In genomic region chr4:2794707-2795557, GRCh38 we compare ENCODE assay signal across 9 cellular contexts. TPM values are rescaled to one million over a fixed set of nuclear protein-coding genes. Genes with fewer than 3 reads are reported as not detected.
DNase-seq lines count a peak whose midpoint lies in the region; ATAC-seq lines count a peak whose summit lies in the region.
"Had no signal": no experiment of that assay in that cellular context is flagged by ENCODE, and none has a peak within 500 bp of the region (broad histone marks: within the 10 kb centered on the region; RNA-seq: fewer than 3 reads in every experiment).

No MANE protein-coding gene starts in this region.

- H3K4me3 ChIP-seq in right cardiac atrium (ENCODE audit: low read length): no peak overlapping the region

- 52% methylated on average over 12 of the region's 12 CpGs for WGBS in right cardiac atrium

- ATAC-seq in right cardiac atrium: peak; percentile 5 to 33
- ATAC-seq in stimulated activated memory B cell treated with anti-CD40 and anti-IgM and Interleukin-4, amounts not matched to agents 10 μg/mL and 1 μg/mL and 100 μg/mL, for 72 hours: no peak
- no peak for ATAC-seq in GM21737 (IDR thresholded peaks at IDR 0.05; ENCODE audit: unreplicated experiment)
- no peak for ATAC-seq in GM18519 (IDR thresholded peaks at IDR 0.05; ENCODE audit: low FRiP score, unreplicated experiment)

- no peaks in the 10 kb centered on the region for H3K9me3 ChIP-seq in right cardiac atrium (ENCODE audit: control insufficient read depth, low read length)

- DNase-seq in DMS 273 (lab: John Stamatoyannopoulos, UW; ENCODE audit: unreplicated experiment): peak; percentile 61
- DNase-seq in DMS 273 treated with DMSO at 0.1 percent for 48 hours (lab: John Stamatoyannopoulos, UW): no peak
- DNase-seq in activated T-helper 1 cell treated with anti-CD3 and anti-CD28 coated beads, Interleukin-12 subunit alpha, Interleukin-12 subunit beta, Interleukin-2, Interleukin-4 antibody, amounts not matched to agents 30 ng/mL and 10 ng/mL and 1 ng/mL, durations not matched to agents 14 hours and 24 hours and 36 hours (ENCODE audit: low spot score): no peak
- DNase-seq in right cardiac atrium: peak; percentile 75 to 90 (median 88)
- DNase-seq in iPS-NIHi11 (ENCODE audit: low spot score): no peak

- peak overlapping the region; percentile 88 for H3K4me3 Mint-ChIP-seq in activated T-helper 1 cell treated with anti-CD3 and anti-CD28 coated beads, Interleukin-12 subunit alpha, Interleukin-12 subunit beta, Interleukin-2, Interleukin-4 antibody, amounts not matched to agents 30 ng/mL and 10 ng/mL and 1 ng/mL, durations not matched to agents 14 hours and 24 hours and 36 hours
- H3K4me3 Mint-ChIP-seq in stimulated activated memory B cell treated with anti-CD40 and anti-IgM and Interleukin-4, amounts not matched to agents 10 μg/mL and 1 μg/mL and 100 μg/mL, for 72 hours: peak overlapping the region; percentile 81

- H3K27ac ChIP-seq in right cardiac atrium (ENCODE audit: low read length): peak overlapping the region; percentile 61
- H3K27ac ChIP-seq: 22Rv1 had no signal

- peaks cover 56% of the 10 kb centered on the region for H3K4me1 Mint-ChIP-seq in activated T-helper 1 cell treated with anti-CD3 and anti-CD28 coated beads, Interleukin-12 subunit alpha, Interleukin-12 subunit beta, Interleukin-2, Interleukin-4 antibody, amounts not matched to agents 30 ng/mL and 10 ng/mL and 1 ng/mL, durations not matched to agents 14 hours and 24 hours and 36 hours (ENCODE audit: low read depth)
- H3K4me1 Mint-ChIP-seq in stimulated activated memory B cell treated with anti-CD40 and anti-IgM and Interleukin-4, amounts not matched to agents 10 μg/mL and 1 μg/mL and 100 μg/mL, for 72 hours: peaks cover 81% of the 10 kb centered on the region

- peak overlapping the region; percentile 52 for H3K27ac Mint-ChIP-seq in activated T-helper 1 cell treated with anti-CD3 and anti-CD28 coated beads, Interleukin-12 subunit alpha, Interleukin-12 subunit beta, Interleukin-2, Interleukin-4 antibody, amounts not matched to agents 30 ng/mL and 10 ng/mL and 1 ng/mL, durations not matched to agents 14 hours and 24 hours and 36 hours
- H3K27ac Mint-ChIP-seq in stimulated activated memory B cell treated with anti-CD40 and anti-IgM and Interleukin-4, amounts not matched to agents 10 μg/mL and 1 μg/mL and 100 μg/mL, for 72 hours: peak overlapping the region; percentile 46

- peaks cover 38% of the 10 kb centered on the region for H3K4me1 ChIP-seq in right cardiac atrium (ENCODE audit: control insufficient read depth, insufficient read depth, low read length)

- H3K27me3 ChIP-seq in right cardiac atrium (ENCODE audit: control insufficient read depth, insufficient read depth): no peaks in the 10 kb centered on the region

- no peaks in the 10 kb centered on the region for H3K9me3 Mint-ChIP-seq in activated T-helper 1 cell treated with anti-CD3 and anti-CD28 coated beads, Interleukin-12 subunit alpha, Interleukin-12 subunit beta, Interleukin-2, Interleukin-4 antibody, amounts not matched to agents 30 ng/mL and 10 ng/mL and 1 ng/mL, durations not matched to agents 14 hours and 24 hours and 36 hours
- H3K9me3 Mint-ChIP-seq in stimulated activated memory B cell treated with anti-CD40 and anti-IgM and Interleukin-4, amounts not matched to agents 10 μg/mL and 1 μg/mL and 100 μg/mL, for 72 hours: no peaks in the 10 kb centered on the region

- H3K36me3 Mint-ChIP-seq in activated T-helper 1 cell treated with anti-CD3 and anti-CD28 coated beads, Interleukin-12 subunit alpha, Interleukin-12 subunit beta, Interleukin-2, Interleukin-4 antibody, amounts not matched to agents 30 ng/mL and 10 ng/mL and 1 ng/mL, durations not matched to agents 14 hours and 24 hours and 36 hours (ENCODE audit: low read depth): peaks cover 13% of the 10 kb centered on the region
- no peaks in the 10 kb centered on the region for H3K36me3 Mint-ChIP-seq in stimulated activated memory B cell treated with anti-CD40 and anti-IgM and Interleukin-4, amounts not matched to agents 10 μg/mL and 1 μg/mL and 100 μg/mL, for 72 hours

- no peaks in the 10 kb centered on the region for H3K27me3 Mint-ChIP-seq in activated T-helper 1 cell treated with anti-CD3 and anti-CD28 coated beads, Interleukin-12 subunit alpha, Interleukin-12 subunit beta, Interleukin-2, Interleukin-4 antibody, amounts not matched to agents 30 ng/mL and 10 ng/mL and 1 ng/mL, durations not matched to agents 14 hours and 24 hours and 36 hours (ENCODE audit: insufficient read depth)
- H3K27me3 Mint-ChIP-seq in stimulated activated memory B cell treated with anti-CD40 and anti-IgM and Interleukin-4, amounts not matched to agents 10 μg/mL and 1 μg/mL and 100 μg/mL, for 72 hours: no peaks in the 10 kb centered on the region

- intact Hi-C loops in activated T-helper 1 cell treated with anti-CD3 and anti-CD28 coated beads, Interleukin-12 subunit alpha, Interleukin-12 subunit beta, Interleukin-2, Interleukin-4 antibody, amounts not matched to agents 30 ng/mL and 10 ng/mL and 1 ng/mL, durations not matched to agents 14 hours and 24 hours and 36 hours (cut with micrococcal nuclease): no loop called here
- intact Hi-C loops in right cardiac atrium (cut with DNase I): no loop called here

RNA-seq across cellular contexts. Expression of gene SH3BP2, which starts 2.0 kb away (rescaled TPM):
- total RNA-seq in activated T-helper 1 cell treated with anti-CD3 and anti-CD28 coated beads, Interleukin-12 subunit alpha, Interleukin-12 subunit beta, Interleukin-2, Interleukin-4 antibody, amounts not matched to agents 30 ng/mL and 10 ng/mL and 1 ng/mL, durations not matched to agents 14 hours and 24 hours and 36 hours: 96.7 and 99.7 TPM in 2 replicates
- total RNA-seq in right cardiac atrium: 10 to 100 TPM; 20.5 to 28.8 (median 26.3) TPM
- 21.7 TPM for polyA plus RNA-seq in right cardiac atrium

RNA-seq across cellular contexts. Expression of gene TNIP2, which starts 38.8 kb away (rescaled TPM):
- total RNA-seq in activated T-helper 1 cell treated with anti-CD3 and anti-CD28 coated beads, Interleukin-12 subunit alpha, Interleukin-12 subunit beta, Interleukin-2, Interleukin-4 antibody, amounts not matched to agents 30 ng/mL and 10 ng/mL and 1 ng/mL, durations not matched to agents 14 hours and 24 hours and 36 hours: 96.2 and 98.6 TPM in 2 replicates
- total RNA-seq in right cardiac atrium: 10 to 100 TPM; 20.2 to 28.0 (median 24.6) TPM
- 24.9 TPM for polyA plus RNA-seq in right cardiac atrium

RNA-seq across cellular contexts. Expression of gene ADD1, which starts 48.7 kb away (rescaled TPM):
- 200 and 203 TPM in 2 replicates for total RNA-seq in activated T-helper 1 cell treated with anti-CD3 and anti-CD28 coated beads, Interleukin-12 subunit alpha, Interleukin-12 subunit beta, Interleukin-2, Interleukin-4 antibody, amounts not matched to agents 30 ng/mL and 10 ng/mL and 1 ng/mL, durations not matched to agents 14 hours and 24 hours and 36 hours
- total RNA-seq in right cardiac atrium: 100 to 1,000 TPM; 215 to 256 (median 236) TPM
- polyA plus RNA-seq in right cardiac atrium: 207 TPM

Comparison
In these comparisons a context has a peak if more than half of its experiments do, and no peak if none do; other contexts are left out.
1. DNase-seq: peak in DMS 273 (single experiment) and right cardiac atrium (3 of 3); none in DMS 273 treated with DMSO at 0.1 percent for 48 hours (single experiment), activated T-helper 1 cell treated with anti-CD3 and anti-CD28 coated beads, Interleukin-12 subunit alpha, Interleukin-12 subunit beta, Interleukin-2, Interleukin-4 antibody, amounts not matched to agents 30 ng/mL and 10 ng/mL and 1 ng/mL, durations not matched to agents 14 hours and 24 hours and 36 hours (single experiment) and iPS-NIHi11 (single experiment).
2. ATAC-seq: peak in right cardiac atrium (2 of 2); none in stimulated activated memory B cell treated with anti-CD40 and anti-IgM and Interleukin-4, amounts not matched to agents 10 μg/mL and 1 μg/mL and 100 μg/mL, for 72 hours (single experiment), GM21737 (single experiment) and GM18519 (single experiment).